ENCODE assay signal across 11 cellular contexts in the genomic region with DNA sequence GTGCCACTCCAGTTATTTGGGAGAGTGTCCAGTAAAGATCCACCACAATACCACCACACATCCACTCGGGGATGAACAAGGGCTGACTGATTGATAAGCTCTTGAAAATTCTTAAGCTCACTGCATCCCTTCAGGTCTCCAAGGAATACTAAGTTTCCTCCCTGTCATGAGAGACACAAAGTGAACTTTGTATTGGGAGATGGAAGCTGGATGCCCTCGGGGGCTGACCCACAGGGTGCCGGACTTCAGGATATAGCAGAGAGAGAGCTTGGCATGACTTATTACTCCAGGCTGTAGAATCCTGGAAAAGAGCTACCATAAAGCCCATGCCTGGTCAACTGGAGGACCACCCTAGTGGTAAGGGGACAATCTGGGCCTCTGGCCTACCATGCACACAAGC. TPM values are rescaled to one million over a fixed set of nuclear protein-coding genes. Genes with fewer than 3 reads are reported as not detected.
"Had no signal": no experiment of that assay in that cellular context is flagged by ENCODE, and none has a peak within 500 bp of the region (broad histone marks: within the 10 kb centered on the region; RNA-seq: fewer than 3 reads in every experiment).

No MANE protein-coding gene starts in this region.

RNA-seq across cellular contexts. Expression of a gene that starts 15.5 kb away (rescaled TPM):
- total RNA-seq: PC-3, PC-9, Peyer's patch, RPMI7951, SJCRH30, SJSA1, T-cell had no signal

RNA-seq across cellular contexts. Expression of a gene that starts 50.0 kb away (rescaled TPM):
- total RNA-seq: OCI-LY7, PC-3, PC-9, Peyer's patch, Right ventricle myocardium inferior, Right ventricle myocardium superior, RPMI7951, SJCRH30, SJSA1, T-cell had no signal
- polyA plus RNA-seq: SK-N-SH had no signal
